16 cellular contexts compared by ENCODE assay signal in the genomic region with DNA sequence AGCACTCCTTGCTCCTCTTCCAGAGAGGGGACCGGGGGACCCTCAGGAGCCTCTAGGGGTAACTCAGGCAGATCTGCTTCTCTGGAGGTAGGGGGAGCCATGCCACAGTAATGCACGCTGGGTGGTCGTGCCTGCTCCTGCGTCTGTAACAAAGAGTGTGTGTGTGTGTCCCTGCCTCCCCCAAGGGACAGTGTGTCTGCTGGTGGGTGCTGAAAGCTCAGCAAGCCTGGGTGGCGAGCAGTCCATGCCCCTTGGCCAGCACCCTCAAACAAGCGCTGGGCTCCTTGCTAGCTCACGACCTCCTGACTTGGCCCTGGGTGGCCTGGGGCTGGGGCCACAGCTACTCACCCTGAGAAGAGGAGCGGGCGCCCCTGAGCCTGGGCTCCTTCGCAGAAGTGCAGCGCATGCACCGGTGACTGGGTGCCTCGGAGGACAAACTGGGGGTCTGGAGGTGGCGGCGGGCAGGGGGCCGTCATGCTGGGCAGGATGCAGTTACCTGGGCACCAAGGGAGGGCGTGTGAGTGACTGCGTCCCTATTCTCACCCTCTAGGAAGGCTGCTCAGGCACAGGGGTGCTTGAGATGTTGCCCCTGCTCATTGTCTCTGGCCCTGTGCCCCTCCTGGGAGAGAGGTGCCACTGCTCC. TPM values are rescaled to one million over a fixed set of nuclear protein-coding genes. Genes with fewer than 3 reads are reported as not detected.
DNase-seq lines count a peak whose midpoint lies in the region; ATAC-seq, FAIRE-seq and TF ChIP-seq lines count a peak whose summit lies in the region.
"Had no signal": no experiment of that assay in that cellular context is flagged by ENCODE, and none has a peak within 500 bp of the region (broad histone marks: within the 10 kb centered on the region; RNA-seq: fewer than 3 reads in every experiment).

No MANE protein-coding gene starts in this region.

- no peak overlapping the region for H2BK15ac ChIP-seq in H1 (ENCODE audit: low read length)

- no peak overlapping the region for H2BK120ac ChIP-seq in H1 (replicated peaks; ENCODE audit: low read depth, low read length)

- ATAC-seq in DND-41 (ENCODE audit: insufficient read depth, low read depth) (no peak), pancreas (no peak), GM18907 (IDR thresholded peaks at IDR 0.05; ENCODE audit: unreplicated experiment) (no peak), GM21737 (IDR thresholded peaks at IDR 0.05; ENCODE audit: unreplicated experiment) (no peak), HG03469 (IDR thresholded peaks at IDR 0.05; ENCODE audit: unreplicated experiment) (no peak)
- ATAC-seq: activated T-cell treated with anti-CD3 and anti-CD28 coated beads, Interleukin-2, amount 50 U/mL, for 4 hours; T-helper 17 cell had no signal

- no peak overlapping the region for H3K4me2 ChIP-seq in DND-41 (ENCODE audit: insufficient read depth, low read length)
- no peak overlapping the region for H3K4me2 ChIP-seq in OCI-LY7 (ENCODE audit: low read length)
- no peak overlapping the region for H3K4me2 ChIP-seq in H1 (ENCODE audit: insufficient read depth in 1 of 2, low read depth in 2 of 2, low read length in 2 of 2)

- H3K18ac ChIP-seq in H1 (ENCODE audit: extremely low read depth, low read length), result no peak overlapping the region

- no peak for FAIRE-seq in H1 (lab: Jason Lieb, UNC)
- FAIRE-seq in pancreas (lab: Jason Lieb, UNC), result no peak

- H2BK12ac ChIP-seq in H1 (ENCODE audit: low read depth, low read length), result 0 out of 2 replicates have a peak overlapping the region, but pooled peaks have one; percentile 60

- no peak overlapping the region for H3K23ac ChIP-seq in H1 (ENCODE audit: insufficient read length)

- H2BK5ac ChIP-seq in H1 (ENCODE audit: low read depth, low read length), result 0 out of 2 replicates have a peak overlapping the region, but pooled peaks have one; percentile 16

- TF ChIP-seq POLR2A in H1 (IDR thresholded peaks at IDR 0.05; ENCODE audit: control extremely low read depth in 1 of 2, low read depth in 2 of 2, low read length in 2 of 2), result no peak

- H3K36me3 ChIP-seq in DND-41 (ENCODE audit: insufficient read depth, low read length) (peaks cover 42% of the 10 kb centered on the region), OCI-LY7 (ENCODE audit: insufficient read depth, low read length) (no peaks in the 10 kb centered on the region; the same call in 1 of the 2 replicates), H1 (ENCODE audit: control insufficient read depth in 2 of 4, insufficient read depth in 4 of 4, low read length in 3 of 4) (no peaks in the 10 kb centered on the region), pancreas (no peaks in the 10 kb centered on the region)
- H3K36me3 ChIP-seq: BE2C, MG63, thyroid gland had no signal

- no peak overlapping the region for H3K56ac ChIP-seq in H1 (replicated peaks; ENCODE audit: insufficient read length, low read depth, low read length)

- peaks cover 45% of the 10 kb centered on the region for H4K20me1 ChIP-seq in DND-41 (ENCODE audit: insufficient read depth, low read length)
- H4K20me1 ChIP-seq in OCI-LY7 (ENCODE audit: insufficient read depth, low read length), result no peaks in the 10 kb centered on the region
- peaks cover 6 to 13% of the 10 kb centered on the region in 2 experiments for H4K20me1 ChIP-seq in H1 (replicated peaks in 1 of 2; ENCODE audit: control insufficient read depth in 1 of 2, insufficient read depth in 2 of 2, low read length in 2 of 2)

- H3K4me3 ChIP-seq in DND-41 (ENCODE audit: low read depth in 1 of 2, low read length in 2 of 2) (no peak overlapping the region), OCI-LY7 (ENCODE audit: low read depth, low read length, poor library complexity, severe bottlenecking) (no peak overlapping the region), H1 (ENCODE audit: extremely low read depth in 1 of 4, insufficient read depth in 2 of 4, low read depth in 3 of 4, low read length in 4 of 4) (no peak overlapping the region), pancreas (no peak overlapping the region)
- H3K4me3 ChIP-seq: MG63, thyroid gland had no signal

- no peak overlapping the region for H3K14ac ChIP-seq in H1 (ENCODE audit: insufficient read length)

- H4K5ac ChIP-seq in H1 (ENCODE audit: insufficient read length, low read depth, low read length), result no peak overlapping the region

- H4K8ac ChIP-seq in H1 (ENCODE audit: extremely low read depth, insufficient read depth, low read length), result peak overlapping the region; percentile 57

- no TSS peak for BruUV-seq in OCI-LY7 (replicated peaks; lab: Mats Ljungman, UMichigan)

- intact Hi-C loops in OCI-LY7 (cut with micrococcal nuclease; ENCODE audit: unreplicated experiment) (no loop called here), pancreas (cut with DNase I) (no loop called here)

- no peak overlapping the region for H2BK20ac ChIP-seq in H1 (ENCODE audit: low read length)

- CTCF ChIA-PET in OCI-LY7 (lab: Charles Lee; ENCODE audit: unreplicated experiment) (no interaction called here), H1 (lab: Charles Lee; ENCODE audit: partially characterized antibody) (interaction anchor here (0.7 to 4.3 kb wide), 29 partner anchors 9 to 138 kb away, joined by 3 to 18 read pairs (median 4); no protein-coding TSS in a partner anchor), GM10248 (lab: Yijun Ruan, JAX) (interaction anchor here (1.0 to 2.0 kb wide), 2 partner anchors 31 to 92 kb away, joined by 4 to 5 read pairs; no protein-coding TSS in a partner anchor)

- no peaks in the 10 kb centered on the region for H3K79me1 ChIP-seq in H1 (ENCODE audit: low read depth, low read length)

- POLR2A ChIA-PET in OCI-LY7 (lab: Charles Lee) (no interaction called here), H1 (lab: Charles Lee; ENCODE audit: partially characterized antibody) (interaction anchor here (1.0 kb wide), 1 partner anchor 22 kb away, joined by 3 read pairs; no protein-coding TSS in a partner anchor), GM10248 (lab: Yijun Ruan, JAX) (no interaction called here)

- H2AK5ac ChIP-seq in H1 (ENCODE audit: low read depth, low read length), result no peak overlapping the region

- no peak overlapping the region for H3K4ac ChIP-seq in H1 (replicated peaks; ENCODE audit: insufficient read length, low read depth, low read length)

- peak overlapping the region; percentile 74 for H4K91ac ChIP-seq in H1 (replicated peaks; ENCODE audit: insufficient read length, low read length)

- no peak overlapping the region for H2AFZ ChIP-seq in DND-41 (ENCODE audit: low read depth, low read length)
- no peak overlapping the region for H2AFZ ChIP-seq in OCI-LY7 (ENCODE audit: low read length)
- no peak overlapping the region for H2AFZ ChIP-seq in H1 (ENCODE audit: low read length)

- no peak overlapping the region; the same call in 1 of the 2 replicates for H3K27ac ChIP-seq in DND-41 (ENCODE audit: low read length)
- no peak overlapping the region for H3K27ac ChIP-seq in OCI-LY7 (ENCODE audit: low read depth, low read length, poor library complexity, severe bottlenecking)
- no peak overlapping the region; the same call in 1 of the 2 replicates for H3K27ac ChIP-seq in H1 (ENCODE audit: low read depth, low read length)
- no peak overlapping the region for H3K27ac ChIP-seq in pancreas
- H3K27ac ChIP-seq: thyroid gland had no signal

- H3K4me1 ChIP-seq in DND-41 (ENCODE audit: insufficient read depth, low read length), result no peaks in the 10 kb centered on the region
- H3K4me1 ChIP-seq in OCI-LY7 (ENCODE audit: insufficient read depth, low read length, poor library complexity, severe bottlenecking), result peaks cover 7% of the 10 kb centered on the region
- H3K4me1 ChIP-seq in H1 (replicated peaks in 1 of 4; ENCODE audit: control insufficient read depth in 3 of 4, insufficient read depth in 4 of 4, low read length in 3 of 4), result peaks cover 0 to 10% (median 1%) of the 10 kb centered on the region in 4 experiments; a peak in 4 of 7 replicates
- no peaks in the 10 kb centered on the region for H3K4me1 ChIP-seq in pancreas

- TF ChIP-seq CTCF in DND-41 (IDR thresholded peaks at IDR 0.05; ENCODE audit: borderline replicate concordance, extremely low read depth, low read length, poor library complexity, severe bottlenecking) (peak; percentile 35), OCI-LY7 (conservative IDR thresholded peaks at IDR 0.05; ENCODE audit: low read length) (peak; percentile 41), H1 (IDR thresholded peaks at IDR 0.05; ENCODE audit: control extremely low read depth in 1 of 3, insufficient read depth in 1 of 3, low read depth in 1 of 3, low read length in 3 of 3) (peak; percentile 47 to 59 (median 55)), pancreas (IDR thresholded peaks at IDR 0.05) (no peak), GM10248 (IDR thresholded peaks at IDR 0.05; ENCODE audit: control extremely low read depth, extremely low read depth, low read depth, missing control alignments) (no peak)

- no peaks in the 10 kb centered on the region for H3K9me3 ChIP-seq in DND-41 (ENCODE audit: insufficient read depth, low read length, severe bottlenecking)
- no peaks in the 10 kb centered on the region for H3K9me3 ChIP-seq in OCI-LY7 (ENCODE audit: low read length)
- no peaks in the 10 kb centered on the region for H3K9me3 ChIP-seq in H1 (ENCODE audit: insufficient read depth in 2 of 2, low read depth in 1 of 2, low read length in 1 of 2)
- no peaks in the 10 kb centered on the region for H3K9me3 ChIP-seq in pancreas
- H3K9me3 ChIP-seq: BE2C, MG63, thyroid gland had no signal

- TF ChIP-seq RAD21 in H1 (IDR thresholded peaks at IDR 0.05 in 1 of 2, conservative IDR thresholded peaks at IDR 0.05 in 1 of 2; ENCODE audit: low read depth in 2 of 2, low read length in 2 of 2), result peak; percentile 43 to 53; a peak in 3 of 4 replicates

- WGBS in H1 (ENCODE audit: extremely low coverage in 1 of 2, insufficient coverage in 1 of 2, insufficient read length in 1 of 2, insufficient replicate concordance in 2 of 2, low coverage in 1 of 2, low lambda C conversion rate in 2 of 2, missing lambda C conversion rate in 1 of 2), 2 experiments, result 90% methylated on average over 16 of the region's 18 CpGs; no CpG with 5 or more reads in 1 of the 2 experiments
- WGBS in pancreas, 2 donors, result 94 to 97% methylated on average over 18 of the region's 18 CpGs

- H3K27me3 ChIP-seq in DND-41 (ENCODE audit: insufficient read depth, low read length, poor library complexity), result no peaks in the 10 kb centered on the region
- peaks cover 0 to 2% (median 0%) of the 10 kb centered on the region in 4 experiments; a peak in 1 of 7 replicates for H3K27me3 ChIP-seq in H1 (replicated peaks in 1 of 4; ENCODE audit: control insufficient read depth in 3 of 4, extremely low read depth in 1 of 4, insufficient read depth in 3 of 4, low read length in 3 of 4)
- H3K27me3 ChIP-seq in pancreas, result no peaks in the 10 kb centered on the region
- H3K27me3 ChIP-seq: BE2C, MG63, thyroid gland had no signal

- peaks cover 2% of the 10 kb centered on the region; the same call in 1 of the 2 replicates for H3K23me2 ChIP-seq in H1 (ENCODE audit: low read depth, low read length)

- no peak for TF ChIP-seq EP300 in H1 (IDR thresholded peaks at IDR 0.05; ENCODE audit: borderline replicate concordance in 1 of 2, low read depth in 2 of 2, low read length in 2 of 2)

- DNase-seq in DND-41 (peak; percentile 7), OCI-LY7 (ENCODE audit: low spot score) (no peak), H1 (ENCODE audit: low read depth in 1 of 2, low spot score in 2 of 2) (peak in 1 of 2 experiments; percentile 50), pancreas (peak in 5 of 6 donors; percentile 0 to 73 (median 8)), GM10248 (ENCODE audit: extremely low spot score) (no peak)
- DNase-seq: activated T-cell treated with anti-CD3 and anti-CD28 coated beads, Interleukin-2, amount 50 U/mL, for 4 hours; BE2C; MG63; NCI-H1930; NCI-H526 treated with DMSO at 0.1 percent for 48 hours; stimulated activated CD4-positive, alpha-beta T cell treated with anti-CD3 and anti-CD28 coated beads, Interleukin-2, amount 100 ng/mL, for 48 hours; T-helper 17 cell had no signal

- H3K79me2 ChIP-seq in DND-41 (ENCODE audit: insufficient read depth, low read length) (peaks cover 25% of the 10 kb centered on the region), OCI-LY7 (ENCODE audit: insufficient read depth, low read depth, low read length) (no peaks in the 10 kb centered on the region), H1 (ENCODE audit: control insufficient read depth in 1 of 2, insufficient read depth in 2 of 2, low read length in 2 of 2) (no peaks in the 10 kb centered on the region)

- H3K9me2 ChIP-seq in OCI-LY7 (ENCODE audit: insufficient read depth, low read length), result no peaks in the 10 kb centered on the region

- H3K9ac ChIP-seq in DND-41 (ENCODE audit: low read depth, low read length), result no peak overlapping the region
- H3K9ac ChIP-seq in H1 (replicated peaks in 1 of 4; ENCODE audit: extremely low read depth in 1 of 4, low read depth in 3 of 4, low read length in 3 of 4), result no peak overlapping the region

RNA-seq across cellular contexts. Expression of gene GNB1L, which starts 33.7 kb away (rescaled TPM):
- total RNA-seq in OCI-LY7 (2014; rRNA removed; shearing (Covaris generic)), result 21.2 and 26.7 TPM in 2 replicates
- 12.9 and 13.1 TPM in 2 replicates for total RNA-seq in OCI-LY7 (2022)
- 14.3 and 15.6 TPM in 2 replicates for total RNA-seq in H1 (2021; fragmentation: NEBNext Ultra II Directional; extraction: Animal tissue kit (Norgen Biotek cat#: 25700))
- polyA plus RNA-seq in H1 (2011; rRNA removed), result 14.0 and 23.2 TPM in 2 replicates
- 17.3 TPM for polyA plus RNA-seq in H1 (2011; cell fraction: cytosol; rRNA removed)
- 21.9 TPM for polyA plus RNA-seq in H1 (2011; cell fraction: nucleus; rRNA removed)
- 9.1 to 18.9 TPM (median 16.9 TPM) in 4 replicates for polyA plus RNA-seq in H1 (2012, experiment 1 of 2)
- polyA plus RNA-seq in H1 (2012, experiment 2 of 2), result 14.8 TPM
- 5.8 TPM for polyA plus RNA-seq in H1 (2013, experiment 1 of 2)
- polyA plus RNA-seq in H1 (2013, experiment 2 of 2), result 5.3 TPM
- 3.8 and 4.5 TPM in 2 replicates for polyA minus RNA-seq in H1 (2011; rRNA and poly(A)+ RNA removed)
- 6.1 TPM for polyA minus RNA-seq in H1 (2011; cell fraction: cytosol; rRNA and poly(A)+ RNA removed)
- polyA minus RNA-seq in H1 (2011; cell fraction: nucleus; rRNA and poly(A)+ RNA removed), result 5.6 TPM
- total RNA-seq in pancreas, result 1 to 10 TPM; 2.1 to 4.6 (median 3.4) TPM
- polyA plus RNA-seq in pancreas, result 1 to 10 TPM; 3.5 to 4.8 TPM

RNA-seq across cellular contexts. Expression of gene RTL10, which starts 33.7 kb away (rescaled TPM):
- 25.5 and 28.2 TPM in 2 replicates for total RNA-seq in OCI-LY7 (2014; rRNA removed; shearing (Covaris generic))
- total RNA-seq in OCI-LY7 (2022) (26.1 and 26.2 TPM in 2 replicates), pancreas (10 to 100 TPM in 1 of 6 donors, 1 to 10 TPM in 5; 3.7 to 12.4 (median 7.8) TPM)
- 16.1 and 18.8 TPM in 2 replicates for total RNA-seq in H1 (2021; fragmentation: NEBNext Ultra II Directional; extraction: Animal tissue kit (Norgen Biotek cat#: 25700))
- polyA plus RNA-seq in H1 (2011; rRNA removed) (11.5 and 15.5 TPM in 2 replicates), pancreas (10 to 100 TPM in 1 of 2 donors, 1 to 10 TPM in 1; 9.2 to 11.5 TPM)
- polyA plus RNA-seq in H1 (2011; cell fraction: cytosol; rRNA removed), result 9.8 TPM
- polyA plus RNA-seq in H1 (2011; cell fraction: nucleus; rRNA removed), result 21.7 TPM
- polyA plus RNA-seq in H1 (2012, experiment 1 of 2), result 9.6 to 13.3 TPM (median 12.3 TPM) in 4 replicates
- polyA plus RNA-seq in H1 (2012, experiment 2 of 2), result 9.3 TPM
- 7.9 TPM for polyA plus RNA-seq in H1 (2013, experiment 1 of 2)
- polyA plus RNA-seq in H1 (2013, experiment 2 of 2), result 7.7 TPM
- polyA minus RNA-seq in H1 (2011; rRNA and poly(A)+ RNA removed), result 32.1 and 33.6 TPM in 2 replicates
- 10.3 TPM for polyA minus RNA-seq in H1 (2011; cell fraction: cytosol; rRNA and poly(A)+ RNA removed)
- 21.5 TPM for polyA minus RNA-seq in H1 (2011; cell fraction: nucleus; rRNA and poly(A)+ RNA removed)

Comparison
In these comparisons a context has a peak if more than half of its experiments do, and no peak if none do; other contexts are left out.
1. DNase-seq: peak in DND-41 (single experiment) and pancreas (5 of 6); none in OCI-LY7 (single experiment) and GM10248 (single experiment).
2. CTCF ChIP-seq: peak in DND-41 (single experiment), OCI-LY7 (single experiment) and H1 (3 of 3); none in pancreas (0 of 4) and GM10248 (single experiment).